7 cellular contexts compared by ENCODE assay signal in genomic region chr15:40334941-40335795, GRCh38. TPM values are rescaled to one million over a fixed set of nuclear protein-coding genes. Genes with fewer than 3 reads are reported as not detected.
DNase-seq lines count a peak whose midpoint lies in the region; ATAC-seq and TF ChIP-seq lines count a peak whose summit lies in the region.
"Had no signal": no experiment of that assay in that cellular context is flagged by ENCODE, and none has a peak within 500 bp of the region (broad histone marks: within the 10 kb centered on the region; RNA-seq: fewer than 3 reads in every experiment).

No MANE protein-coding gene starts in this region.

- DNase-seq in heart left ventricle (peak in 1 of 5 donors; percentile 68), left ventricle myocardium superior (no peak), right lobe of liver (no peak), uterus (no peak), Karpas-422 (no peak)
- DNase-seq: T-helper 1 cell had no signal

- no peak overlapping the region for H3K9ac ChIP-seq in Karpas-422 (ENCODE audit: low read length)

- no peak overlapping the region for H2AFZ ChIP-seq in Karpas-422 (ENCODE audit: low read length)

- TF ChIP-seq POLR2A in heart left ventricle (IDR thresholded peaks at IDR 0.05) = no peak
- no peak for TF ChIP-seq POLR2A in right lobe of liver (IDR thresholded peaks at IDR 0.05)
- no peak for TF ChIP-seq POLR2A in uterus (IDR thresholded peaks at IDR 0.05)

- no peaks in the 10 kb centered on the region for H3K79me2 ChIP-seq in Karpas-422 (ENCODE audit: low read length)

- TF ChIP-seq CTCF in heart left ventricle (IDR thresholded peaks at IDR 0.05) = no peak
- no peak for TF ChIP-seq CTCF in right lobe of liver (IDR thresholded peaks at IDR 0.05)
- TF ChIP-seq CTCF in uterus (IDR thresholded peaks at IDR 0.05) = no peak

- H4K20me1 ChIP-seq in Karpas-422 (ENCODE audit: insufficient read depth, low read depth, low read length) = no peaks in the 10 kb centered on the region

- H3K9me2 ChIP-seq in Karpas-422 (replicated peaks; ENCODE audit: insufficient read depth, low read length) = no peaks in the 10 kb centered on the region

- H3K4me1 ChIP-seq in heart left ventricle (peaks cover 16 to 100% (median 85%) of the 10 kb centered on the region in 12 donors), right lobe of liver (peaks cover 0 to 13% (median 3%) of the 10 kb centered on the region in 4 donors), uterus (peaks cover 4 to 35% of the 10 kb centered on the region in 2 donors), Karpas-422 (ENCODE audit: low read length) (peaks cover 27% of the 10 kb centered on the region)

- H3K27ac ChIP-seq in heart left ventricle (peak overlapping the region in 11 of 12 donors; percentile 69 to 99 (median 87)), right lobe of liver (peak overlapping the region in 2 of 3 donors; percentile 68 to 71), uterus (peak overlapping the region; percentile 31 to 69), Karpas-422 (ENCODE audit: low read length) (no peak overlapping the region)

- H3K4me3 ChIP-seq in heart left ventricle (no peak overlapping the region), right lobe of liver (no peak overlapping the region), uterus (no peak overlapping the region), Karpas-422 (ENCODE audit: low read length) (no peak overlapping the region)

- intact Hi-C loops in heart left ventricle (cut with DNase I) = no loop called here
- intact Hi-C loops in left ventricle myocardium superior (cut with micrococcal nuclease) = no loop called here
- intact Hi-C loops in right lobe of liver (cut with DNase I) = no loop called here
- intact Hi-C loops in uterus (cut with DNase I; ENCODE audit: low total_unique reads) = no loop called here

- H3K27me3 ChIP-seq in heart left ventricle (no peaks in the 10 kb centered on the region), right lobe of liver (no peaks in the 10 kb centered on the region), uterus (no peaks in the 10 kb centered on the region), Karpas-422 (ENCODE audit: low read length) (no peaks in the 10 kb centered on the region)

- ATAC-seq in heart left ventricle (no peak), left ventricle myocardium superior (no peak), right lobe of liver (peak in 2 of 4 donors; percentile 3 to 17), HG02840 (IDR thresholded peaks at IDR 0.05; ENCODE audit: low FRiP score, unreplicated experiment) (no peak)

- H3K4me2 ChIP-seq in Karpas-422 (ENCODE audit: low read depth, low read length, poor library complexity, severe bottlenecking) = no peak overlapping the region

- no peaks in the 10 kb centered on the region for H3K9me3 ChIP-seq in heart left ventricle
- no peaks in the 10 kb centered on the region for H3K9me3 ChIP-seq in right lobe of liver
- H3K9me3 ChIP-seq in uterus = no peaks in the 10 kb centered on the region
- no peaks in the 10 kb centered on the region for H3K9me3 ChIP-seq in Karpas-422 (ENCODE audit: low read length)

- peaks cover 0 to 18% (median 6%) of the 10 kb centered on the region in 9 donors for H3K36me3 ChIP-seq in heart left ventricle
- no peaks in the 10 kb centered on the region for H3K36me3 ChIP-seq in right lobe of liver
- H3K36me3 ChIP-seq in uterus = no peaks in the 10 kb centered on the region
- no peaks in the 10 kb centered on the region for H3K36me3 ChIP-seq in Karpas-422 (ENCODE audit: insufficient read depth, low read length)

- WGBS in heart left ventricle, 4 donors = 76 to 96% (median 79%) methylated on average over 8 to 26 of the region's 26 CpGs
- 72% methylated on average over 10 of the region's 26 CpGs for WGBS in right lobe of liver (ENCODE audit: insufficient coverage, low coverage, low lambda C conversion rate, missing lambda C conversion rate)

RNA-seq across cellular contexts. Expression of gene CCDC9B, which starts 5.6 kb away (rescaled TPM):
- total RNA-seq in heart left ventricle (100 to 1,000 TPM in 7 of 9 donors, 10 to 100 TPM in 2; 54.1 to 165 (median 119) TPM), left ventricle myocardium superior (169 TPM), right lobe of liver (10 to 100 TPM in 1 of 6 experiments, 1 to 10 TPM in 5; 4.2 to 11.9 (median 4.7) TPM), uterus (10 to 100 TPM in 1 of 4 donors, 1 to 10 TPM in 3; 2.4 to 43.8 (median 6.6) TPM)
- 100 to 1,000 TPM in 1 of 2 donors, 10 to 100 TPM in 1; 38.0 to 121 TPM for polyA plus RNA-seq in heart left ventricle
- 1.2 and 3.1 TPM in 2 replicates for total RNA-seq in Karpas-422 (2014; rRNA removed; shearing (Covaris generic); ENCODE audit: low replicate concordance)

RNA-seq across cellular contexts. Expression of gene INAFM2, which starts 11.7 kb away (rescaled TPM):
- total RNA-seq in heart left ventricle (10 to 100 TPM; 28.6 to 92.7 (median 40.1) TPM), left ventricle myocardium superior (55.8 TPM), right lobe of liver (1 to 10 TPM; 4.6 to 8.7 (median 5.8) TPM), uterus (10 to 100 TPM in 2 of 4 donors, 1 to 10 TPM in 2; 3.2 to 68.1 (median 8.9) TPM)
- 10 to 100 TPM; 27.9 to 34.8 TPM for polyA plus RNA-seq in heart left ventricle
- total RNA-seq in Karpas-422 (2014; rRNA removed; shearing (Covaris generic); ENCODE audit: low replicate concordance) = 5.8 and 9.2 TPM in 2 replicates

RNA-seq across cellular contexts. Expression of gene PHGR1, which starts 15.7 kb away (rescaled TPM):
- total RNA-seq in heart left ventricle = not detected
- polyA plus RNA-seq in heart left ventricle = 1 to 10 TPM in 1 of 2 donors, under 1 TPM in 1; 0.71 to 1.4 TPM
- not detected for total RNA-seq in left ventricle myocardium superior
- not detected for total RNA-seq in right lobe of liver
- 1 to 10 TPM in 1 of 4 donors, not detected in 3; 1.8 TPM for total RNA-seq in uterus
- not detected in 2 replicates for total RNA-seq in Karpas-422 (2014; rRNA removed; shearing (Covaris generic); ENCODE audit: low replicate concordance)

RNA-seq across cellular contexts. Expression of gene DISP2, which starts 22.9 kb away (rescaled TPM):
- total RNA-seq in heart left ventricle (1 to 10 TPM in 2 of 9 donors, under 1 TPM in 7; 0.13 to 1.1 (median 0.40) TPM), left ventricle myocardium superior (5.2 TPM), right lobe of liver (under 1 TPM; 0.06 to 0.71 (median 0.16) TPM), uterus (under 1 TPM in 2 of 4 donors, not detected in 2; 0.14 to 0.85 TPM)
- polyA plus RNA-seq in heart left ventricle = 1 to 10 TPM in 1 of 2 donors, under 1 TPM in 1; 0.10 to 1.8 TPM
- 0.07 and 2.6 TPM in 2 replicates for total RNA-seq in Karpas-422 (2014; rRNA removed; shearing (Covaris generic); ENCODE audit: low replicate concordance)

RNA-seq across cellular contexts. Expression of gene PLCB2, which starts 27.4 kb away (rescaled TPM):
- 10 to 100 TPM in 2 of 9 donors, 1 to 10 TPM in 7; 1.6 to 46.2 (median 4.8) TPM for total RNA-seq in heart left ventricle
- 1 to 10 TPM; 3.5 to 7.7 TPM for polyA plus RNA-seq in heart left ventricle
- 7.5 TPM for total RNA-seq in left ventricle myocardium superior
- total RNA-seq in right lobe of liver = 10 to 100 TPM in 2 of 6 experiments, 1 to 10 TPM in 4; 5.0 to 18.0 (median 7.2) TPM
- 10 to 100 TPM in 2 of 4 donors, 1 to 10 TPM in 2; 3.5 to 19.0 (median 9.3) TPM for total RNA-seq in uterus
- 4.3 and 8.7 TPM in 2 replicates for total RNA-seq in Karpas-422 (2014; rRNA removed; shearing (Covaris generic); ENCODE audit: low replicate concordance)
